23 cellular contexts compared by ENCODE assay signal in genomic region chr11:56659755-56660154, GRCh38. TPM values are rescaled to one million over a fixed set of nuclear protein-coding genes. Genes with fewer than 3 reads are reported as not detected.
DNase-seq lines count a peak whose midpoint lies in the region; ATAC-seq lines count a peak whose summit lies in the region.
"Had no signal": no experiment of that assay in that cellular context is flagged by ENCODE, and none has a peak within 500 bp of the region (broad histone marks: within the 10 kb centered on the region; RNA-seq: fewer than 3 reads in every experiment).

No MANE protein-coding gene starts in this region.

- peaks cover 2% of the 10 kb centered on the region for H3K9me3 Mint-ChIP-seq in activated CD4-positive, alpha-beta T cell treated with anti-CD3 and anti-CD28 coated beads for 36 hours (ENCODE audit: low read depth)

- DNase-seq in NT2/D1 (ENCODE audit: low read depth, low spot score) (peak; percentile 92), iPS DF 4.7 (ENCODE audit: extremely low read depth, low spot score) (peak; percentile 82), iPS-NIHi7 (ENCODE audit: extremely low spot score) (peak; percentile 26), substantia nigra (lab: John Stamatoyannopoulos, UW) (no peak), glomerular visceral epithelial cell (ENCODE audit: extremely low spot score) (no peak), NCI-H82 treated with DMSO at 0.1 percent for 48 hours (lab: John Stamatoyannopoulos, UW; ENCODE audit: unreplicated experiment) (no peak)
- DNase-seq in activated CD4-positive, alpha-beta T cell treated with anti-CD3 and anti-CD28 coated beads for 36 hours: no peak
- DNase-seq: 8988T; AML-193; C1 segment of cervical spinal cord; CD8-positive, alpha-beta T cell; DND-41; HFFc6; IMR-90; NCI-H1105; NCI-H146; NCI-H2029 treated with DMSO at 0.1 percent for 48 hours; NCI-H226; NCI-H510A treated with DMSO at 0.1 percent for 48 hours; NCI-H748 treated with DMSO at 0.1 percent for 48 hours; NK-92 treated with Interleukin-12 subunit alpha and Interleukin-12 subunit beta, amount 100 ng/mL, for 24 hours; Peyer's patch had no signal

- intact Hi-C loops in activated CD4-positive, alpha-beta T cell treated with anti-CD3 and anti-CD28 coated beads for 36 hours (cut with DNase I, micrococcal nuclease): no loop called here

- H3K27me3 Mint-ChIP-seq in activated CD4-positive, alpha-beta T cell treated with anti-CD3 and anti-CD28 coated beads for 36 hours: no peaks in the 10 kb centered on the region

- H3K4me3 ChIP-seq in NT2/D1 (ENCODE audit: insufficient read length, low read depth): no peak overlapping the region
- H3K4me3 ChIP-seq: Peyer's patch had no signal

- POLR2A ChIA-PET in activated CD4-positive, alpha-beta T cell treated with anti-CD3 and anti-CD28 coated beads for 36 hours (lab: Charles Lee): no interaction called here

- no peak overlapping the region for H3K27ac ChIP-seq in substantia nigra (ENCODE audit: low read depth, low read length, poor library complexity, severe bottlenecking)
- H3K27ac ChIP-seq: Peyer's patch had no signal

- H3K9me3 ChIP-seq in ES-I3 (ENCODE audit: control insufficient read depth, insufficient read depth, low read length) (no peaks in the 10 kb centered on the region; the same call in 1 of the 2 replicates), NT2/D1 (ENCODE audit: insufficient read depth, low read length) (0 out of 2 replicates have a peak, but pooled peaks cover 4% of the 10 kb centered on the region)
- H3K9me3 ChIP-seq: Peyer's patch had no signal

- CTCF ChIA-PET in activated CD4-positive, alpha-beta T cell treated with anti-CD3 and anti-CD28 coated beads for 36 hours (lab: Charles Lee): no interaction called here

- ATAC-seq in activated CD4-positive, alpha-beta T cell treated with anti-CD3 and anti-CD28 coated beads for 36 hours: no peak
- ATAC-seq: CD8-positive, alpha-beta T cell had no signal

- H3K27me3 ChIP-seq in NT2/D1 (ENCODE audit: insufficient read depth, insufficient read length): no peaks in the 10 kb centered on the region
- H3K27me3 ChIP-seq: Peyer's patch had no signal

- H3K9ac ChIP-seq in ES-I3 (ENCODE audit: low read depth, low read length) (peak overlapping the region; percentile 4; the same call in 1 of the 2 replicates), NT2/D1 (ENCODE audit: insufficient read length, low read depth) (no peak overlapping the region)

- no peaks in the 10 kb centered on the region for H3K4me1 Mint-ChIP-seq in activated CD4-positive, alpha-beta T cell treated with anti-CD3 and anti-CD28 coated beads for 36 hours

- no peaks in the 10 kb centered on the region for H3K36me3 Mint-ChIP-seq in activated CD4-positive, alpha-beta T cell treated with anti-CD3 and anti-CD28 coated beads for 36 hours (ENCODE audit: low read depth)
- H3K36me3 Mint-ChIP-seq: CD8-positive, alpha-beta T cell had no signal

- H3K4me1 ChIP-seq in ES-I3 (ENCODE audit: insufficient read depth, low read length): peaks cover 16% of the 10 kb centered on the region; the same call in 1 of the 2 replicates
- no peaks in the 10 kb centered on the region for H3K4me1 ChIP-seq in NT2/D1 (ENCODE audit: insufficient read depth, insufficient read length)
- H3K4me1 ChIP-seq: Peyer's patch had no signal

- H3K27ac Mint-ChIP-seq in activated CD4-positive, alpha-beta T cell treated with anti-CD3 and anti-CD28 coated beads for 36 hours: no peak overlapping the region
- H3K27ac Mint-ChIP-seq: CD8-positive, alpha-beta T cell; HFFc6 had no signal

- no peak overlapping the region for H3K4me3 Mint-ChIP-seq in activated CD4-positive, alpha-beta T cell treated with anti-CD3 and anti-CD28 coated beads for 36 hours
- H3K4me3 Mint-ChIP-seq: CD8-positive, alpha-beta T cell; HFFc6 had no signal

- no peaks in the 10 kb centered on the region for H3K36me3 ChIP-seq in ES-I3 (ENCODE audit: insufficient read depth, low read length)
- H3K36me3 ChIP-seq in NT2/D1 (ENCODE audit: insufficient read depth, insufficient read length, low read length): no peaks in the 10 kb centered on the region
- H3K36me3 ChIP-seq: Peyer's patch had no signal

RNA-seq across cellular contexts. Expression of gene OR5AR1, which starts 3.7 kb away (rescaled TPM):
- not detected for total RNA-seq in activated CD4-positive, alpha-beta T cell treated with anti-CD3 and anti-CD28 coated beads for 36 hours
- total RNA-seq: CD8-positive, alpha-beta T cell; HFFc6; IMR-90; Peyer's patch had no signal

RNA-seq across cellular contexts. Expression of gene OR5AP2, which starts 17.5 kb away (rescaled TPM):
- total RNA-seq in activated CD4-positive, alpha-beta T cell treated with anti-CD3 and anti-CD28 coated beads for 36 hours: not detected
- total RNA-seq: CD8-positive, alpha-beta T cell; HFFc6; IMR-90; Peyer's patch had no signal

RNA-seq across cellular contexts. Expression of gene OR9G1, which starts 39.1 kb away (rescaled TPM):
- total RNA-seq in activated CD4-positive, alpha-beta T cell treated with anti-CD3 and anti-CD28 coated beads for 36 hours: not detected
- total RNA-seq: CD8-positive, alpha-beta T cell; HFFc6; IMR-90; Peyer's patch had no signal

RNA-seq across cellular contexts. Expression of gene OR5M1, which starts 45.1 kb away (rescaled TPM):
- total RNA-seq in activated CD4-positive, alpha-beta T cell treated with anti-CD3 and anti-CD28 coated beads for 36 hours: not detected
- total RNA-seq: CD8-positive, alpha-beta T cell; HFFc6; IMR-90; Peyer's patch had no signal

Comparison
In these comparisons a context has a peak if more than half of its experiments do, and no peak if none do; other contexts are left out.
1. DNase-seq: peak in NT2/D1 (single experiment), iPS DF 4.7 (single experiment) and iPS-NIHi7 (single experiment); none in activated CD4-positive, alpha-beta T cell treated with anti-CD3 and anti-CD28 coated beads for 36 hours (single experiment), substantia nigra (0 of 49), glomerular visceral epithelial cell (single experiment) and NCI-H82 treated with DMSO at 0.1 percent for 48 hours (single experiment).